ENCODE assay signal across 22 cellular contexts in the genomic region with DNA sequence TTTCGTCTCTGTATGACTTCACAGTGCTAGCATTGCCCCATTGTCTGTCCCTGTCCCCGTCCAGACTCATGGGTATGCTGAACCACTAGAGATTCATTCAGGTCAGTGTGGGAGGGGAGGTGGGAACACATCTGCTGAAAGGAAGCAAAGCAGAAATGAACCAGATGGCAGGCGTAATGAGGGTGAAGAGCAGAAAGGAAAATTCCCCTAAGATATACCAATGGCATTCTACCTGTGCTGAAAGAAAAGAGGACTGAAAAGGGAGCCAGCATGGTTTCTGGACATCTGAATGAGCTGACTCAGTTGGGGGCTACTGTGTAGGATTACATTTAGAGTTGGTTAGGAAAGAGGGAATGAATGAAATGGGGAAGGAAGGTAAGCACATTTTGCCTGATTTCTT.
"Had no signal": no experiment of that assay in that cellular context is flagged by ENCODE, and none has a peak within 500 bp of the region (broad histone marks: within the 10 kb centered on the region; RNA-seq: fewer than 3 reads in every experiment).

No MANE protein-coding gene starts in this region.

- ATAC-seq: activated T-cell treated with anti-CD3 and anti-CD28 coated beads, Interleukin-2, amount 50 U/mL, for 72 hours; mucosa of descending colon; naive thymus-derived CD4-positive, alpha-beta T cell had no signal

- H3K9me3 ChIP-seq: esophagus squamous epithelium, left ventricle myocardium inferior, mucosa of descending colon, neutrophil had no signal

- H3K4me1 Mint-ChIP-seq: activated CD4-positive, alpha-beta T cell treated with anti-CD3 and anti-CD28 coated beads, Interleukin-2, amount 10 ng/mL, durations not matched to agents 7 days and 5 days; activated naive CD8-positive, alpha-beta T cell treated with anti-CD3 and anti-CD28 coated beads for 36 hours; naive thymus-derived CD4-positive, alpha-beta T cell had no signal

- H3K27me3 Mint-ChIP-seq: activated CD4-positive, alpha-beta T cell treated with anti-CD3 and anti-CD28 coated beads, Interleukin-2, amount 10 ng/mL, durations not matched to agents 7 days and 5 days; activated naive CD8-positive, alpha-beta T cell treated with anti-CD3 and anti-CD28 coated beads for 36 hours; naive thymus-derived CD4-positive, alpha-beta T cell had no signal

- H3K9me3 Mint-ChIP-seq: activated CD4-positive, alpha-beta T cell treated with anti-CD3 and anti-CD28 coated beads, Interleukin-2, amount 10 ng/mL, durations not matched to agents 7 days and 5 days; brain; T-helper 2 cell treated with Interferon-gamma antibody and Interleukin-4, amounts not matched to agents 5 μg/mL and 100 μg/mL, for 36 hours had no signal

- H3K4me3 ChIP-seq: coronary artery, esophagus squamous epithelium, left ventricle myocardium inferior, mucosa of descending colon, skin epidermis had no signal

- DNase-seq: activated CD4-positive, alpha-beta T cell treated with anti-CD3 and anti-CD28 coated beads, Interleukin-2, amount 10 ng/mL, durations not matched to agents 7 days and 5 days; activated CD4-positive, CD25-positive, alpha-beta regulatory T cell; activated CD8-positive, alpha-beta memory T cell treated with anti-CD3 and anti-CD28 coated beads, Interleukin-2, amount 50 U/mL, for 48 hours; activated gamma-delta T cell treated with Interleukin-2 at 50 U/mL for 16 hours; activated naive CD8-positive, alpha-beta T cell treated with anti-CD3 and anti-CD28 coated beads for 36 hours; activated T-cell treated with anti-CD3 and anti-CD28 coated beads, Interleukin-2, amount 50 U/mL, for 72 hours; amygdala; central memory CD4-positive, alpha-beta T cell; effector CD8-positive, alpha-beta T cell; esophagus squamous epithelium; kidney; left ventricle myocardium inferior; mucosa of descending colon; naive thymus-derived CD4-positive, alpha-beta T cell; stimulated activated CD4-positive, alpha-beta T cell treated with anti-CD3 and anti-CD28 coated beads, Interleukin-4, amount 100 ng/mL, for 24 hours; stimulated activated naive CD4-positive, alpha-beta T cell; substantia nigra had no signal

- H3K4me3 Mint-ChIP-seq: activated CD4-positive, alpha-beta T cell treated with anti-CD3 and anti-CD28 coated beads, Interleukin-2, amount 10 ng/mL, durations not matched to agents 7 days and 5 days; activated naive CD8-positive, alpha-beta T cell treated with anti-CD3 and anti-CD28 coated beads for 36 hours; activated T-cell treated with anti-CD3 and anti-CD28 coated beads, Interleukin-2, amount 50 U/mL, for 72 hours; brain; naive thymus-derived CD4-positive, alpha-beta T cell; T-helper 2 cell treated with Interferon-gamma antibody and Interleukin-4, amounts not matched to agents 5 μg/mL and 100 μg/mL, for 36 hours had no signal

- H3K27ac ChIP-seq: coronary artery, esophagus squamous epithelium, left ventricle myocardium inferior, neutrophil, skin epidermis had no signal

- H3K27me3 ChIP-seq: esophagus squamous epithelium, neutrophil had no signal

- H3K36me3 Mint-ChIP-seq: activated naive CD8-positive, alpha-beta T cell treated with anti-CD3 and anti-CD28 coated beads for 36 hours; brain; naive thymus-derived CD4-positive, alpha-beta T cell had no signal

- H3K4me1 ChIP-seq: esophagus squamous epithelium had no signal

- H3K36me3 ChIP-seq: esophagus squamous epithelium, left ventricle myocardium inferior, neutrophil had no signal

- H3K27ac Mint-ChIP-seq: activated CD4-positive, alpha-beta T cell treated with anti-CD3 and anti-CD28 coated beads, Interleukin-2, amount 10 ng/mL, durations not matched to agents 7 days and 5 days; activated naive CD8-positive, alpha-beta T cell treated with anti-CD3 and anti-CD28 coated beads for 36 hours; activated T-cell treated with anti-CD3 and anti-CD28 coated beads, Interleukin-2, amount 50 U/mL, for 72 hours; naive thymus-derived CD4-positive, alpha-beta T cell; T-helper 2 cell treated with Interferon-gamma antibody and Interleukin-4, amounts not matched to agents 5 μg/mL and 100 μg/mL, for 36 hours had no signal
